In genomic region chr17:48107137-48108055, GRCh38 we compare ENCODE assay signal across 1 cellular context.
TF ChIP-seq lines count a peak whose summit lies in the region.

Gene SNX11 (plus strand): TSS chr17:48107766. CDS start chr17:48112044, 4,278 bp downstream.

TF ChIP-seq in K562, 482 proteins besides CTCF, POLR2A, EP300 and RAD21 (continued from another document and continues in another):
- TF ChIP-seq E4F1 (CRISPR knock-in tag; IDR thresholded peaks at IDR 0.05; ENCODE audit: borderline replicate concordance) (no peak), RBM15 (IDR thresholded peaks at IDR 0.05; ENCODE audit: insufficient read depth, low read length) (no peak), KDM2B (CRISPR knock-in tag; IDR thresholded peaks at IDR 0.05) (0 out of 2 replicates have a peak, but pooled peaks have one; percentile 4), CUX1 (CRISPR knock-in tag; IDR thresholded peaks at IDR 0.05) (no peak), ZNF165 (CRISPR knock-in tag; IDR thresholded peaks at IDR 0.05; ENCODE audit: borderline replicate concordance) (no peak), FOXK1 (CRISPR knock-in tag; IDR thresholded peaks at IDR 0.05; ENCODE audit: borderline replicate concordance) (no peak), ZNF655 (CRISPR knock-in tag; IDR thresholded peaks at IDR 0.05) (no peak), ZNF140 (CRISPR knock-in tag; IDR thresholded peaks at IDR 0.05) (no peak), ZNF407 (IDR thresholded peaks at IDR 0.05; ENCODE audit: low read depth) (0 out of 2 replicates have a peak, but pooled peaks have one; percentile 34), FOXP4 (CRISPR knock-in tag; IDR thresholded peaks at IDR 0.05; ENCODE audit: borderline replicate concordance) (no peak), ZNF280B (CRISPR knock-in tag; IDR thresholded peaks at IDR 0.05) (no peak), ZNF431 (CRISPR knock-in tag; IDR thresholded peaks at IDR 0.05) (peak; percentile 68; the same call in 1 of the 2 replicates), ZNF780A (CRISPR knock-in tag; IDR thresholded peaks at IDR 0.05) (no peak), ZNF12 (CRISPR knock-in tag; IDR thresholded peaks at IDR 0.05) (no peak; the same call in none of the 2 replicates), MCM7 (IDR thresholded peaks at IDR 0.05) (no peak), PML (IDR thresholded peaks at IDR 0.05; ENCODE audit: low read length) (peak; percentile 59; the same call in 1 of the 2 replicates), KLF10 (CRISPR knock-in tag; IDR thresholded peaks at IDR 0.05) (no peak), SMAD1 (IDR thresholded peaks at IDR 0.05; ENCODE audit: low read depth, low read length, partially characterized antibody) (peak; percentile 60), USF2 (CRISPR knock-in tag; IDR thresholded peaks at IDR 0.05) (no peak), CCNT2 (IDR thresholded peaks at IDR 0.05; ENCODE audit: borderline replicate concordance, extremely low read depth, insufficient read length, low read depth, low read length) (no peak), PRMT5 (CRISPR knock-in tag; IDR thresholded peaks at IDR 0.05) (no peak), COPS2 (conservative IDR thresholded peaks at IDR 0.05) (no peak), DDX20 (tag; IDR thresholded peaks at IDR 0.05; ENCODE audit: low read depth) (no peak), CBFB (CRISPR knock-in tag; IDR thresholded peaks at IDR 0.05) (no peak), FOXJ3 (CRISPR knock-in tag; IDR thresholded peaks at IDR 0.05) (no peak), ZMIZ1 (IDR thresholded peaks at IDR 0.05; ENCODE audit: low read depth in 2 of 2, low read length in 2 of 2) (peak in 1 of 2 experiments; percentile 11; a peak in 1 of 4 replicates), CAMTA2 (CRISPR knock-in tag; conservative IDR thresholded peaks at IDR 0.05) (no peak), ZNF766 (CRISPR knock-in tag; conservative IDR thresholded peaks at IDR 0.05) (no peak)
